22 cellular contexts compared by ENCODE assay signal in the genomic region with DNA sequence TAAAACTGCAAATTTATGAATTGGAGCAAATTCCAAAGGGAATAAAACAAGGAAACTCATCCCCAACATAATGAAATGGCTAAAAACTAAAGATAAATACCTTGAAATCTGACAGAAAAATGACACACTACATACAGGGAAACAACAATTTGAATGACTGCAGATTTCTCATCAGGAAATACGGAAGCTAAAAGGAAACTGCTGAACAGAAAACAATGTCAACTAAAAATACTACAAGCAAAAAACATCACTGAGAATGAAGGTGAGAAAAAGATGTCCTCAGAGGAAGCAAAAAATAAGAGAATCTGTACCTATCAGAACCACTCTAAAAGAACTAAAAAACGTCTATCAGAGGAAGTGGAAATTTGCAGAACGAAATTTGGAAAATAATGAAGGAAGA. TPM values are rescaled to one million over a fixed set of nuclear protein-coding genes. Genes with fewer than 3 reads are reported as not detected.
DNase-seq lines count a peak whose midpoint lies in the region; TF ChIP-seq lines count a peak whose summit lies in the region.
"Had no signal": no experiment of that assay in that cellular context is flagged by ENCODE, and none has a peak within 500 bp of the region (broad histone marks: within the 10 kb centered on the region; RNA-seq: fewer than 3 reads in every experiment).

No MANE protein-coding gene starts in this region.

- H3K27ac ChIP-seq in MM.1S (ENCODE audit: low read length), result peak overlapping the region; percentile 40; the same call in 1 of the 2 replicates
- H3K27ac ChIP-seq: BLaER1, epithelial cell of prostate, VCaP had no signal

- H3K36me3 ChIP-seq in MM.1S (replicated peaks; ENCODE audit: insufficient read depth, low read length), result no peaks in the 10 kb centered on the region

- DNase-seq in activated naive CD4-positive, alpha-beta T cell treated with anti-CD3 and anti-CD28 coated beads for 36 hours, result no peak
- no peak for DNase-seq in activated naive CD4-positive, alpha-beta T cell treated with anti-CD3 and anti-CD28 coated beads, Interleukin-2, amount 50 U/mL, for 16 hours
- DNase-seq in MM.1S (peak; percentile 11), dermis blood vessel endothelial cell (peak; percentile 74), pulmonary artery endothelial cell (ENCODE audit: low read depth, low spot score) (peak; percentile 40), activated gamma-delta T cell (lab: John Stamatoyannopoulos, UW) (no peak), NCI-H774 (lab: John Stamatoyannopoulos, UW) (no peak), SKM-1 (lab: John Stamatoyannopoulos, UW; ENCODE audit: unreplicated experiment) (no peak)
- DNase-seq: activated CD4-positive, alpha-beta T cell treated with anti-CD3 and anti-CD28 coated beads, Interleukin-2, amount 50 U/mL, for 1 hour; EL; HCEC 1CT; head of caudate nucleus; NCI-H1092 treated with DMSO at 0.1 percent for 48 hours; NCI-H187 treated with DMSO at 0.1 percent for 48 hours; retina; RPMI8226; small intestine; stimulated activated CD4-positive, alpha-beta T cell treated with anti-CD3 and anti-CD28 coated beads, Interleukin-2, amount 100 ng/mL, for 48 hours had no signal

- H4K20me1 ChIP-seq in MM.1S (ENCODE audit: insufficient read depth, low read length), result no peaks in the 10 kb centered on the region
- H4K20me1 ChIP-seq: BLaER1 had no signal

- H3K4me3 ChIP-seq in MM.1S (ENCODE audit: low read length), result no peak overlapping the region
- H3K4me3 ChIP-seq: BLaER1, lung had no signal

- peaks cover 33% of the 10 kb centered on the region for H3K4me1 Mint-ChIP-seq in activated naive CD4-positive, alpha-beta T cell treated with anti-CD3 and anti-CD28 coated beads for 36 hours (ENCODE audit: low read depth)

- H3K4me2 ChIP-seq in MM.1S (ENCODE audit: low read depth, low read length), result no peak overlapping the region
- H3K4me2 ChIP-seq: BLaER1 had no signal

- H3F3A ChIP-seq in MM.1S (ENCODE audit: insufficient read depth, low read length), result 0 out of 2 replicates have a peak, but pooled peaks cover 4% of the 10 kb centered on the region

- CTCF ChIA-PET in activated naive CD4-positive, alpha-beta T cell treated with anti-CD3 and anti-CD28 coated beads for 36 hours (lab: Charles Lee), result no interaction called here

- H3K36me3 Mint-ChIP-seq in activated naive CD4-positive, alpha-beta T cell treated with anti-CD3 and anti-CD28 coated beads for 36 hours (ENCODE audit: low read depth), result peaks cover 28% of the 10 kb centered on the region

- no peak for TF ChIP-seq CTCF in MM.1S (IDR thresholded peaks at IDR 0.05; ENCODE audit: low read length)

- intact Hi-C loops in activated naive CD4-positive, alpha-beta T cell treated with anti-CD3 and anti-CD28 coated beads for 36 hours (cut with micrococcal nuclease), result no loop called here

- peak overlapping the region; percentile 19 for H3K4me3 Mint-ChIP-seq in activated naive CD4-positive, alpha-beta T cell treated with anti-CD3 and anti-CD28 coated beads for 36 hours

- no peaks in the 10 kb centered on the region for H3K9me3 Mint-ChIP-seq in activated naive CD4-positive, alpha-beta T cell treated with anti-CD3 and anti-CD28 coated beads for 36 hours

- H3K4me1 ChIP-seq in MM.1S (ENCODE audit: low read length), result 0 out of 2 replicates have a peak, but pooled peaks cover 6% of the 10 kb centered on the region

- no peak overlapping the region for H2AFZ ChIP-seq in MM.1S (ENCODE audit: low read length)

- no peaks in the 10 kb centered on the region for H3K27me3 Mint-ChIP-seq in activated naive CD4-positive, alpha-beta T cell treated with anti-CD3 and anti-CD28 coated beads for 36 hours (ENCODE audit: low read depth)

- no peaks in the 10 kb centered on the region for H3K9me3 ChIP-seq in MM.1S (replicated peaks; ENCODE audit: insufficient read depth, low read length)
- H3K9me3 ChIP-seq: BLaER1 had no signal

- H3K9me2 ChIP-seq in MM.1S (replicated peaks; ENCODE audit: insufficient read depth, low read length), result no peaks in the 10 kb centered on the region

- H3K79me2 ChIP-seq in MM.1S (ENCODE audit: low read length), result peaks cover 7% of the 10 kb centered on the region

- no peaks in the 10 kb centered on the region for H3K27me3 ChIP-seq in MM.1S (replicated peaks; ENCODE audit: insufficient read depth, low read length)
- H3K27me3 ChIP-seq: BLaER1 had no signal

- peak overlapping the region; percentile 83 for H3K27ac Mint-ChIP-seq in activated naive CD4-positive, alpha-beta T cell treated with anti-CD3 and anti-CD28 coated beads for 36 hours

- H3K9ac ChIP-seq in MM.1S (ENCODE audit: low read length), result 0 out of 2 replicates have a peak overlapping the region, but pooled peaks have one; percentile 2
- H3K9ac ChIP-seq: BLaER1 had no signal

RNA-seq across cellular contexts. Expression of gene ZSWIM9, which starts 39.5 kb away (rescaled TPM):
- 1 to 10 TPM; 6.1 to 6.7 TPM for total RNA-seq in activated naive CD4-positive, alpha-beta T cell treated with anti-CD3 and anti-CD28 coated beads for 36 hours
- total RNA-seq in dermis blood vessel endothelial cell (3.1 and 5.0 TPM in 2 replicates), pulmonary artery endothelial cell (4.5 and 4.9 TPM in 2 replicates)

RNA-seq across cellular contexts. Expression of gene LIG1, which starts 39.9 kb away (rescaled TPM):
- 100 to 1,000 TPM; 187 to 195 TPM for total RNA-seq in activated naive CD4-positive, alpha-beta T cell treated with anti-CD3 and anti-CD28 coated beads for 36 hours
- total RNA-seq in dermis blood vessel endothelial cell (32.5 and 46.9 TPM in 2 replicates), pulmonary artery endothelial cell (50.2 and 57.6 TPM in 2 replicates)

RNA-seq across cellular contexts. Expression of gene CARD8, which starts 45.7 kb away (rescaled TPM):
- total RNA-seq in activated naive CD4-positive, alpha-beta T cell treated with anti-CD3 and anti-CD28 coated beads for 36 hours, result 100 to 1,000 TPM in 1 of 2 experiments, 10 to 100 TPM in 1; 99.8 to 104 TPM
- 104 and 112 TPM in 2 replicates for total RNA-seq in dermis blood vessel endothelial cell
- 92.5 and 103 TPM in 2 replicates for total RNA-seq in pulmonary artery endothelial cell

RNA-seq across cellular contexts. Expression of gene ZNF114, which starts 59.9 kb away (rescaled TPM):
- not detected for total RNA-seq in activated naive CD4-positive, alpha-beta T cell treated with anti-CD3 and anti-CD28 coated beads for 36 hours
- total RNA-seq in dermis blood vessel endothelial cell (0.34 and 0.84 TPM in 2 replicates), pulmonary artery endothelial cell (0.66 and 0.81 TPM in 2 replicates)

Comparison
In these comparisons a context has a peak if more than half of its experiments do, and no peak if none do; other contexts are left out.
1. DNase-seq: peak in MM.1S (single experiment), dermis blood vessel endothelial cell (single experiment) and pulmonary artery endothelial cell (single experiment); none in activated naive CD4-positive, alpha-beta T cell treated with anti-CD3 and anti-CD28 coated beads for 36 hours (single experiment), activated naive CD4-positive, alpha-beta T cell treated with anti-CD3 and anti-CD28 coated beads, Interleukin-2, amount 50 U/mL, for 16 hours (single experiment), activated gamma-delta T cell (single experiment), NCI-H774 (single experiment) and SKM-1 (single experiment).